ENCODE assay signal across 7 cellular contexts in the genomic region with DNA sequence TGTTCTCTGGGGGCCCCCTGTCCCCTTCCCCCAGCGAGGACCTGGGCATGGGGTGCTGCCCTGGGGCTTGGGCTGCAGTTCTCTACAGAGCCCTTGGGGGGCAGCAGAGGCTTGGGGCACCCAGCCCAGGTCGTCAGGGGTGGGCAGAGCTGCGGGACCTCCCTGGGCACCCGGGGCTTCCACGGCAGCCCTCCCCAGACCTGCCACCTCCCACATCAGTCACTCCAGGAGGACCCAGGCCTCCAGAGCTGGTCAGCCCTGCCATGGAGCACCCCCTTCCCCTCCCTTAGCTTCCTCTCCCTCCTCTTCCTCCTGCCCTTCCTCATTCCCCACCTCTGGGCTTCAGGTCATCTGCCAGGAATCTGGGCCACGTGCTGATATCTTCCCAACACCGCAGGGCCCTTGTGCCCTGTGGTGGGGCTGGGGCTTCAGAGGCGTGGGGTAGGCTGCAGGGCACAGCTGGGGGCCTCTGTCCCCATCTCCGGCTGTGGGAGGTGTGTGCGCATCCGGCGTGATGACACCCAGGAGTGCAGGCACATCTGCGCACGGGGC. TPM values are rescaled to one million over a fixed set of nuclear protein-coding genes. Genes with fewer than 3 reads are reported as not detected.
DNase-seq lines count a peak whose midpoint lies in the region; TF ChIP-seq lines count a peak whose summit lies in the region.

No MANE protein-coding gene starts in this region.

- H2AK5ac ChIP-seq in mesendoderm (ENCODE audit: low read length): no peak overlapping the region

- DNase-seq in GM13977 (ENCODE audit: low spot score) (peak; percentile 94), OCI-M1 (lab: John Stamatoyannopoulos, UW) (peak; percentile 47), head of caudate nucleus (peak in 30 of 42 donors; percentile 39 to 81 (median 63)), lower leg skin (ENCODE audit: low spot score in 2 of 2) (no peak), mesendoderm (no peak)
- DNase-seq in activated effector memory CD4-positive, alpha-beta T cell treated with anti-CD3 and anti-CD28 coated beads, Interleukin-2, amount 50 U/mL, for 16 hours: peak; percentile 88
- peak; percentile 64 for DNase-seq in stimulated activated CD4-positive, alpha-beta T cell treated with anti-CD3 and anti-CD28 coated beads, Interleukin-12 subunit alpha, Interleukin-12 subunit beta, amount 100 ng/mL, for 4 hours

- H4K8ac ChIP-seq in mesendoderm (ENCODE audit: low read depth, low read length): no peak overlapping the region

- H3K4me2 ChIP-seq in mesendoderm (ENCODE audit: low read length): no peak overlapping the region

- no peak overlapping the region for H2BK120ac ChIP-seq in mesendoderm (ENCODE audit: low read depth, low read length)

- no peaks in the 10 kb centered on the region for H3K27me3 ChIP-seq in mesendoderm (ENCODE audit: insufficient read depth, low read length, poor library complexity)

- H4K5ac ChIP-seq in mesendoderm (ENCODE audit: low read length): no peak overlapping the region

- H3K36me3 ChIP-seq in mesendoderm (ENCODE audit: control insufficient read depth, insufficient read depth, low read length): no peaks in the 10 kb centered on the region

- no peak for TF ChIP-seq POLR2A in lower leg skin (IDR thresholded peaks at IDR 0.05)

- in situ Hi-C loops in GM13977 (cut with MboI; ENCODE audit: low pct_unique_long_range_greater_than_20kb, low sequenced_read_pairs, unreplicated experiment): no loop called here

- H3K23ac ChIP-seq in mesendoderm (ENCODE audit: low read length): no peak overlapping the region

- H3K4ac ChIP-seq in mesendoderm (ENCODE audit: low read depth, low read length): no peak overlapping the region

- no peak overlapping the region for H2BK5ac ChIP-seq in mesendoderm (ENCODE audit: low read length)

- no peak overlapping the region for H3K9ac ChIP-seq in mesendoderm (ENCODE audit: low read length)

- TF ChIP-seq CTCF in GM13977 (IDR thresholded peaks at IDR 0.05; ENCODE audit: extremely low read depth, insufficient read depth, missing control alignments) (peak; percentile 96), lower leg skin (IDR thresholded peaks at IDR 0.05) (peak in 1 of 3 donors; percentile 6)

- intact Hi-C loops in head of caudate nucleus (cut with DNase I): loop anchor here (10.0 kb wide), 1 partner anchor 76 kb away; a partner anchor contains a TSS
- intact Hi-C loops in lower leg skin (cut with DNase I; ENCODE audit: low total_unique reads): no loop called here

- H3K4me1 ChIP-seq in mesendoderm (ENCODE audit: control insufficient read depth, low read depth, low read length): peaks cover 4% of the 10 kb centered on the region

- no peaks in the 10 kb centered on the region for H3K79me2 ChIP-seq in mesendoderm (ENCODE audit: control insufficient read depth, insufficient read depth, low read length)

- 36 to 42% methylated on average over 11 to 14 of the region's 14 CpGs for WGBS in lower leg skin, 2 donors
- no CpG with 5 or more reads among the region's 14 CpGs for WGBS in mesendoderm (ENCODE audit: extremely low coverage, insufficient coverage, low lambda C conversion rate)

- H3K56ac ChIP-seq in mesendoderm (ENCODE audit: low read length): no peak overlapping the region

- H3K27ac ChIP-seq in mesendoderm (ENCODE audit: low read depth, low read length): no peak overlapping the region

- no peak overlapping the region for H2BK15ac ChIP-seq in mesendoderm (replicated peaks; ENCODE audit: low read depth)

- H3K4me3 ChIP-seq in lower leg skin (ENCODE audit: low read depth, poor library complexity, severe bottlenecking) (no peak overlapping the region), mesendoderm (ENCODE audit: low read length) (no peak overlapping the region)

- H3K18ac ChIP-seq in mesendoderm (ENCODE audit: low read length): no peak overlapping the region

- H3K79me1 ChIP-seq in mesendoderm (ENCODE audit: low read length): no peaks in the 10 kb centered on the region

RNA-seq across cellular contexts. Expression of a gene that starts 5.8 kb away (rescaled TPM):
- total RNA-seq in lower leg skin: 10 to 100 TPM; 57.3 to 88.3 (median 70.7) TPM
- 20.6 TPM for polyA plus RNA-seq in mesendoderm (2013, experiment 1 of 2)
- polyA plus RNA-seq in mesendoderm (2013, experiment 2 of 2): 19.9 TPM

RNA-seq across cellular contexts. Expression of a gene that starts 6.1 kb away (rescaled TPM):
- total RNA-seq in lower leg skin: 10 to 100 TPM; 39.1 to 61.2 (median 51.4) TPM
- 270 TPM for polyA plus RNA-seq in mesendoderm (2013, experiment 1 of 2)
- 276 TPM for polyA plus RNA-seq in mesendoderm (2013, experiment 2 of 2)

RNA-seq across cellular contexts. Expression of a gene that starts 15.7 kb away (rescaled TPM):
- total RNA-seq in lower leg skin: 100 to 1,000 TPM; 124 to 186 (median 157) TPM
- polyA plus RNA-seq in mesendoderm (2013, experiment 1 of 2): 58.7 TPM
- polyA plus RNA-seq in mesendoderm (2013, experiment 2 of 2): 55.5 TPM

RNA-seq across cellular contexts. Expression of a gene that starts 20.7 kb away (rescaled TPM):
- 10 to 100 TPM; 14.5 to 47.9 (median 32.3) TPM for total RNA-seq in lower leg skin
- polyA plus RNA-seq in mesendoderm (2013, experiment 1 of 2): 5.0 TPM
- polyA plus RNA-seq in mesendoderm (2013, experiment 2 of 2): 4.8 TPM

RNA-seq across cellular contexts. Expression of a gene that starts 29.7 kb away (rescaled TPM):
- total RNA-seq in lower leg skin: 10 to 100 TPM; 55.5 to 99.7 (median 72.4) TPM
- polyA plus RNA-seq in mesendoderm (2013, experiment 1 of 2): 25.3 TPM
- polyA plus RNA-seq in mesendoderm (2013, experiment 2 of 2): 26.5 TPM

Comparison
In these comparisons a context has a peak if more than half of its experiments do, and no peak if none do; other contexts are left out.
1. DNase-seq: peak in GM13977 (single experiment), OCI-M1 (single experiment), activated effector memory CD4-positive, alpha-beta T cell treated with anti-CD3 and anti-CD28 coated beads, Interleukin-2, amount 50 U/mL, for 16 hours (single experiment), head of caudate nucleus (30 of 42) and stimulated activated CD4-positive, alpha-beta T cell treated with anti-CD3 and anti-CD28 coated beads, Interleukin-12 subunit alpha, Interleukin-12 subunit beta, amount 100 ng/mL, for 4 hours (single experiment); none in lower leg skin (0 of 2) and mesendoderm (single experiment).